Comparison of ENCODE assay signal across 18 cellular contexts in genomic region chr10:3919676-3920308, GRCh38.
DNase-seq lines count a peak whose midpoint lies in the region; ATAC-seq and TF ChIP-seq lines count a peak whose summit lies in the region.
"Had no signal": no experiment of that assay in that cellular context is flagged by ENCODE, and none has a peak within 500 bp of the region (broad histone marks: within the 10 kb centered on the region; RNA-seq: fewer than 3 reads in every experiment).

No MANE protein-coding gene starts in this region.

- H3K9ac ChIP-seq in neuronal stem cell (ENCODE audit: low read depth, low read length, poor library complexity): no peak overlapping the region
- no peak overlapping the region for H3K9ac ChIP-seq in SK-N-SH

- intact Hi-C loops in left cardiac atrium (cut with DNase I): loop anchor here in 1 of 2 donors (10.0 kb wide), 1 partner anchor 735 kb away; no protein-coding TSS in a partner anchor

- H2BK5ac ChIP-seq in neuronal stem cell (ENCODE audit: low read length): no peak overlapping the region

- H3F3A ChIP-seq in GM23338 (replicated peaks; ENCODE audit: low read depth) (no peaks in the 10 kb centered on the region), SK-N-SH (replicated peaks; ENCODE audit: insufficient read depth) (peaks cover 8% of the 10 kb centered on the region)

- CTCF ChIA-PET in SK-N-SH (lab: Yijun Ruan, JAX): interaction anchor here (0.6 to 1.0 kb wide), 2 partner anchors 9 to 505 kb away, joined by 3 read pairs; no protein-coding TSS in a partner anchor

- no peaks in the 10 kb centered on the region for H3K36me3 ChIP-seq in GM23338 (ENCODE audit: insufficient read depth)
- H3K36me3 ChIP-seq in neuronal stem cell (replicated peaks in 1 of 2; ENCODE audit: control insufficient read depth in 2 of 2, insufficient read depth in 2 of 2, low read length in 2 of 2): no peaks in the 10 kb centered on the region
- H3K36me3 ChIP-seq in SK-N-SH (replicated peaks in 1 of 2; ENCODE audit: control insufficient read depth in 1 of 2, insufficient read depth in 2 of 2, low read length in 1 of 2): no peaks in the 10 kb centered on the region

- H2AFZ ChIP-seq in GM23338 (peak overlapping the region; percentile 38; the same call in 1 of the 2 replicates), neuronal stem cell (ENCODE audit: low read length) (peak overlapping the region; percentile 71), SK-N-SH (ENCODE audit: low read depth) (no peak overlapping the region)

- H4K91ac ChIP-seq in neuronal stem cell (ENCODE audit: low read depth, low read length, poor library complexity): no peak overlapping the region

- DNase-seq in GM23338 (ENCODE audit: low spot score) (no peak), endothelial cell (ENCODE audit: low spot score) (no peak), left cardiac atrium (no peak), neuronal stem cell (ENCODE audit: low spot score) (no peak), DMS153 treated with DMSO at 0.1 percent for 48 hours (lab: John Stamatoyannopoulos, UW; ENCODE audit: unreplicated experiment) (no peak), SK-N-SH (no peak), pons (ENCODE audit: low spot score) (no peak), NAMALWA (ENCODE audit: low spot score) (no peak)
- DNase-seq: AML-193; CD4-positive, alpha-beta T cell; DND-41; GDM1; NCI-H1092; NCI-H1694; NCI-H2107; NCI-H226; NCI-H526 treated with DMSO at 0.1 percent for 48 hours had no signal

- peaks cover 11% of the 10 kb centered on the region; the same call in 2 of the 3 replicates for H3K9me3 Mint-ChIP-seq in GM23338
- H3K9me3 Mint-ChIP-seq in endothelial cell (ENCODE audit: unreplicated experiment): no peaks in the 10 kb centered on the region
- H3K9me3 Mint-ChIP-seq: CD4-positive, alpha-beta T cell had no signal

- no peak for TF ChIP-seq CTCF in GM23338 (conservative IDR thresholded peaks at IDR 0.05; ENCODE audit: low read depth in 2 of 2)
- TF ChIP-seq CTCF in endothelial cell (IDR thresholded peaks at IDR 0.05; ENCODE audit: unreplicated experiment): no peak
- no peak for TF ChIP-seq CTCF in SK-N-SH (IDR thresholded peaks at IDR 0.05)

- WGBS in neuronal stem cell (ENCODE audit: extremely low coverage in 2 of 2, insufficient read length in 2 of 2, insufficient replicate concordance in 1 of 2), 2 donors: no CpG with 5 or more reads among the region's 3 CpGs
- WGBS in SK-N-SH (ENCODE audit: low lambda C conversion rate): 58% methylated on average over 3 of the region's 3 CpGs

- no peak overlapping the region for H2BK12ac ChIP-seq in neuronal stem cell (ENCODE audit: low read length)

- H3K4me3 Mint-ChIP-seq in GM23338 (no peak overlapping the region), endothelial cell (ENCODE audit: unreplicated experiment) (no peak overlapping the region)
- H3K4me3 Mint-ChIP-seq: CD4-positive, alpha-beta T cell had no signal

- H3K9me3 ChIP-seq in neuronal stem cell (replicated peaks in 1 of 2; ENCODE audit: control insufficient read depth in 2 of 2, insufficient read depth in 1 of 2, low read depth in 1 of 2, low read length in 2 of 2) (peaks cover 0 to 10% of the 10 kb centered on the region in 2 donors), SK-N-SH (no peaks in the 10 kb centered on the region)

- H3K79me2 ChIP-seq in GM23338 (replicated peaks; ENCODE audit: insufficient read depth) (no peaks in the 10 kb centered on the region), SK-N-SH (ENCODE audit: insufficient read depth) (no peaks in the 10 kb centered on the region)

- H3K27ac Mint-ChIP-seq in GM23338: no peak overlapping the region
- peak overlapping the region; percentile 64 for H3K27ac Mint-ChIP-seq in endothelial cell (ENCODE audit: unreplicated experiment)
- H3K27ac Mint-ChIP-seq: CD4-positive, alpha-beta T cell had no signal

- no peak overlapping the region for H3K4ac ChIP-seq in neuronal stem cell (ENCODE audit: low read length)

- no peaks in the 10 kb centered on the region for H3K79me1 ChIP-seq in neuronal stem cell (ENCODE audit: low read depth, low read length)

- H3K36me3 Mint-ChIP-seq in GM23338 (ENCODE audit: low read depth) (peaks cover 8% of the 10 kb centered on the region; the same call in 2 of the 3 replicates), endothelial cell (ENCODE audit: low read depth, unreplicated experiment) (peaks cover 3% of the 10 kb centered on the region)

- ATAC-seq in GM23338: no peak
- ATAC-seq in left cardiac atrium: peak; percentile 25 to 47
- ATAC-seq: A549 had no signal

- peaks cover 8% of the 10 kb centered on the region for H3K27me3 Mint-ChIP-seq in GM23338 (ENCODE audit: insufficient read depth, low read depth, poor library complexity)
- H3K27me3 Mint-ChIP-seq in endothelial cell (ENCODE audit: unreplicated experiment): no peaks in the 10 kb centered on the region
- H3K27me3 Mint-ChIP-seq: CD4-positive, alpha-beta T cell had no signal

- TF ChIP-seq EP300 in SK-N-SH (IDR thresholded peaks at IDR 0.05; ENCODE audit: borderline replicate concordance in 1 of 2, low read depth in 1 of 2, low read length in 1 of 2): no peak

- no peak overlapping the region for H2AK5ac ChIP-seq in neuronal stem cell (ENCODE audit: low read depth, low read length)

- H3K4me1 ChIP-seq in GM23338 (ENCODE audit: insufficient read depth) (peaks cover 7% of the 10 kb centered on the region), neuronal stem cell (ENCODE audit: control insufficient read depth in 2 of 2, insufficient read depth in 1 of 2, low read depth in 1 of 2, low read length in 2 of 2) (peaks cover 0 to 3% of the 10 kb centered on the region in 2 donors), SK-N-SH (ENCODE audit: control insufficient read depth in 1 of 2, insufficient read depth in 2 of 2, low read depth in 1 of 2, low read length in 1 of 2) (no peaks in the 10 kb centered on the region)
- H3K4me1 ChIP-seq: A549 had no signal

- H3K27ac ChIP-seq in GM23338 (ENCODE audit: low read depth) (no peak overlapping the region), neuronal stem cell (replicated peaks; ENCODE audit: low read length) (no peak overlapping the region), SK-N-SH (ENCODE audit: low read depth in 2 of 2, low read length in 1 of 2) (no peak overlapping the region)
- H3K27ac ChIP-seq: A549 had no signal

- no peaks in the 10 kb centered on the region for H3K9me2 ChIP-seq in GM23338 (ENCODE audit: insufficient read depth)
- no peaks in the 10 kb centered on the region for H3K9me2 ChIP-seq in SK-N-SH

- H4K8ac ChIP-seq in neuronal stem cell (ENCODE audit: low read depth, low read length): no peak overlapping the region

- H4K20me1 ChIP-seq in GM23338 (replicated peaks; ENCODE audit: insufficient read depth): no peaks in the 10 kb centered on the region
- H4K20me1 ChIP-seq in SK-N-SH (ENCODE audit: insufficient read depth): no peaks in the 10 kb centered on the region

- no peak overlapping the region for H3K18ac ChIP-seq in neuronal stem cell (ENCODE audit: low read length)

- no peak overlapping the region for H3K4me3 ChIP-seq in GM23338
- no peak overlapping the region for H3K4me3 ChIP-seq in neuronal stem cell (ENCODE audit: low read length in 2 of 2)
- H3K4me3 ChIP-seq in SK-N-SH (ENCODE audit: low read depth in 2 of 2, low read length in 1 of 2): no peak overlapping the region
- H3K4me3 ChIP-seq: A549 had no signal

- H3K23ac ChIP-seq in neuronal stem cell (ENCODE audit: low read depth, low read length, poor library complexity): no peak overlapping the region

- TF ChIP-seq RAD21 in SK-N-SH (IDR thresholded peaks at IDR 0.05; ENCODE audit: low read length): no peak

- POLR2A ChIA-PET in SK-N-SH (lab: Yijun Ruan, JAX): no interaction called here

- H3K14ac ChIP-seq in neuronal stem cell (ENCODE audit: low read length): no peak overlapping the region

- H3K4me2 ChIP-seq in GM23338: no peak overlapping the region
- no peak overlapping the region for H3K4me2 ChIP-seq in neuronal stem cell (ENCODE audit: insufficient read depth, low read length, poor library complexity, severe bottlenecking)
- H3K4me2 ChIP-seq in SK-N-SH: no peak overlapping the region
- H3K4me2 ChIP-seq: A549 had no signal

- H2BK120ac ChIP-seq in neuronal stem cell (ENCODE audit: low read depth, low read length): no peak overlapping the region

- H2BK15ac ChIP-seq in neuronal stem cell (ENCODE audit: low read length): no peak overlapping the region

- H3K4me1 Mint-ChIP-seq in GM23338 (peaks cover 7% of the 10 kb centered on the region; the same call in 2 of the 3 replicates), endothelial cell (ENCODE audit: unreplicated experiment) (peaks cover 20% of the 10 kb centered on the region)

- H3K27me3 ChIP-seq in GM23338 (ENCODE audit: insufficient read depth): no peaks in the 10 kb centered on the region
- H3K27me3 ChIP-seq in neuronal stem cell (ENCODE audit: control insufficient read depth in 3 of 3, insufficient read depth in 3 of 3, low read depth in 1 of 3, low read length in 3 of 3): no peaks in the 10 kb centered on the region
- no peaks in the 10 kb centered on the region for H3K27me3 ChIP-seq in SK-N-SH (ENCODE audit: insufficient read depth)

TF ChIP-seq in GM23338, 12 proteins besides CTCF, POLR2A, EP300 and RAD21 (continues in another document):
- TF ChIP-seq POLR2AphosphoS5 (IDR thresholded peaks at IDR 0.05; ENCODE audit: low read depth): no peak
- no peak for TF ChIP-seq ZNF331 (CRISPR knock-in tag; IDR thresholded peaks at IDR 0.05; ENCODE audit: low read depth)

TF ChIP-seq in SK-N-SH, 30 proteins besides CTCF, POLR2A, EP300 and RAD21:
- no peak for TF ChIP-seq RCOR1 (IDR thresholded peaks at IDR 0.05; ENCODE audit: low read length)
